In genomic region chr3:99663981-99664380, GRCh38 we compare ENCODE assay signal across 17 cellular contexts. TPM values are rescaled to one million over a fixed set of nuclear protein-coding genes. Genes with fewer than 3 reads are reported as not detected.
"Had no signal": no experiment of that assay in that cellular context is flagged by ENCODE, and none has a peak within 500 bp of the region (broad histone marks: within the 10 kb centered on the region; RNA-seq: fewer than 3 reads in every experiment).

No MANE protein-coding gene starts in this region.

- H3K4me1 Mint-ChIP-seq: activated CD4-positive, alpha-beta memory T cell treated with anti-CD3 and anti-CD28 coated beads, Interleukin-2, amount 10 ng/mL, durations not matched to agents 7 days and 5 days; activated CD4-positive, alpha-beta T cell treated with anti-CD3 and anti-CD28 coated beads for 36 hours; activated naive CD4-positive, alpha-beta T cell treated with anti-CD3 and anti-CD28 coated beads, Interleukin-2, amount 50 U/mL, for 24 hours; central memory CD8-positive, alpha-beta T cell; naive B cell; stimulated activated memory B cell treated with anti-CD40 and anti-IgM and Interleukin-4, amounts not matched to agents 10 μg/mL and 1 μg/mL and 100 μg/mL, for 72 hours had no signal

- H3K9me3 Mint-ChIP-seq: activated CD4-positive, alpha-beta memory T cell treated with anti-CD3 and anti-CD28 coated beads, Interleukin-2, amount 10 ng/mL, durations not matched to agents 7 days and 5 days; activated naive CD4-positive, alpha-beta T cell treated with anti-CD3 and anti-CD28 coated beads, Interleukin-2, amount 50 U/mL, for 24 hours; activated T-cell treated with anti-CD3 and anti-CD28 coated beads, Interleukin-2, amount 50 U/mL, for 24 hours; brain; central memory CD8-positive, alpha-beta T cell; dendritic cell treated with granulocyte-macrophage colony-stimulating factor and Interleukin-4, amounts not matched to agents 40 ng/mL and 50 ng/mL, for 4 days; stimulated activated memory B cell treated with anti-CD40 and anti-IgM and Interleukin-4, amounts not matched to agents 10 μg/mL and 1 μg/mL and 100 μg/mL, for 72 hours had no signal

- H3K36me3 ChIP-seq: heart right ventricle, right atrium auricular region had no signal

- H3K27me3 Mint-ChIP-seq: activated CD4-positive, alpha-beta memory T cell treated with anti-CD3 and anti-CD28 coated beads, Interleukin-2, amount 10 ng/mL, durations not matched to agents 7 days and 5 days; brain; central memory CD8-positive, alpha-beta T cell; dendritic cell treated with granulocyte-macrophage colony-stimulating factor and Interleukin-4, amounts not matched to agents 40 ng/mL and 50 ng/mL, for 4 days; progenitor cell of endocrine pancreas had no signal

- H3K9me3 ChIP-seq: heart right ventricle, right atrium auricular region had no signal

- H3K36me3 Mint-ChIP-seq: activated naive CD4-positive, alpha-beta T cell treated with anti-CD3 and anti-CD28 coated beads, Interleukin-2, amount 50 U/mL, for 24 hours; brain; naive B cell; stimulated activated memory B cell treated with anti-CD40 and anti-IgM and Interleukin-4, amounts not matched to agents 10 μg/mL and 1 μg/mL and 100 μg/mL, for 72 hours had no signal

- DNase-seq: activated CD4-positive, alpha-beta memory T cell treated with anti-CD3 and anti-CD28 coated beads, Interleukin-2, amount 10 ng/mL, durations not matched to agents 7 days and 5 days; activated CD4-positive, alpha-beta T cell treated with anti-CD3 and anti-CD28 coated beads for 36 hours; activated effector memory CD4-positive, alpha-beta T cell treated with Interleukin-2 at 50 U/mL for 16 hours; activated T-cell treated with anti-CD3 and anti-CD28 coated beads, Interleukin-2, amount 50 U/mL, for 24 hours; effector memory CD8-positive, alpha-beta T cell; heart right ventricle; naive B cell; stimulated activated CD4-positive, alpha-beta T cell treated with anti-CD3 and anti-CD28 coated beads, Interleukin-2, amount 100 ng/mL, for 48 hours had no signal

- H3K27ac Mint-ChIP-seq: activated CD4-positive, alpha-beta memory T cell treated with anti-CD3 and anti-CD28 coated beads, Interleukin-2, amount 10 ng/mL, durations not matched to agents 7 days and 5 days; activated CD4-positive, alpha-beta T cell treated with anti-CD3 and anti-CD28 coated beads for 36 hours; activated T-cell treated with anti-CD3 and anti-CD28 coated beads, Interleukin-2, amount 50 U/mL, for 24 hours; brain; dendritic cell treated with granulocyte-macrophage colony-stimulating factor and Interleukin-4, amounts not matched to agents 40 ng/mL and 50 ng/mL, for 4 days; effector memory CD8-positive, alpha-beta T cell; stimulated activated memory B cell treated with anti-CD40 and anti-IgM and Interleukin-4, amounts not matched to agents 10 μg/mL and 1 μg/mL and 100 μg/mL, for 72 hours had no signal

- ATAC-seq: activated CD4-positive, alpha-beta T cell treated with anti-CD3 and anti-CD28 coated beads for 36 hours; effector memory CD8-positive, alpha-beta T cell; heart right ventricle; stimulated activated memory B cell treated with anti-CD40 and anti-IgM and Interleukin-4, amounts not matched to agents 10 μg/mL and 1 μg/mL and 100 μg/mL, for 72 hours had no signal

- H3K27ac ChIP-seq: heart right ventricle, right atrium auricular region had no signal

- H3K27me3 ChIP-seq: right atrium auricular region had no signal

- H3K4me3 Mint-ChIP-seq: activated CD4-positive, alpha-beta memory T cell treated with anti-CD3 and anti-CD28 coated beads, Interleukin-2, amount 10 ng/mL, durations not matched to agents 7 days and 5 days; activated CD4-positive, alpha-beta T cell treated with anti-CD3 and anti-CD28 coated beads for 36 hours; activated naive CD4-positive, alpha-beta T cell treated with anti-CD3 and anti-CD28 coated beads, Interleukin-2, amount 50 U/mL, for 24 hours; activated T-cell treated with anti-CD3 and anti-CD28 coated beads, Interleukin-2, amount 50 U/mL, for 24 hours; central memory CD8-positive, alpha-beta T cell; dendritic cell treated with granulocyte-macrophage colony-stimulating factor and Interleukin-4, amounts not matched to agents 40 ng/mL and 50 ng/mL, for 4 days; effector memory CD8-positive, alpha-beta T cell; naive B cell; stimulated activated memory B cell treated with anti-CD40 and anti-IgM and Interleukin-4, amounts not matched to agents 10 μg/mL and 1 μg/mL and 100 μg/mL, for 72 hours had no signal

- H3K4me3 ChIP-seq: heart right ventricle, lung, right atrium auricular region had no signal

RNA-seq across cellular contexts. Expression of gene COL8A1, which starts 25.6 kb away (rescaled TPM):
- total RNA-seq: activated CD4-positive, alpha-beta T cell treated with anti-CD3 and anti-CD28 coated beads for 36 hours; mononuclear cell; progenitor cell of endocrine pancreas had no signal
